In the genomic region with DNA sequence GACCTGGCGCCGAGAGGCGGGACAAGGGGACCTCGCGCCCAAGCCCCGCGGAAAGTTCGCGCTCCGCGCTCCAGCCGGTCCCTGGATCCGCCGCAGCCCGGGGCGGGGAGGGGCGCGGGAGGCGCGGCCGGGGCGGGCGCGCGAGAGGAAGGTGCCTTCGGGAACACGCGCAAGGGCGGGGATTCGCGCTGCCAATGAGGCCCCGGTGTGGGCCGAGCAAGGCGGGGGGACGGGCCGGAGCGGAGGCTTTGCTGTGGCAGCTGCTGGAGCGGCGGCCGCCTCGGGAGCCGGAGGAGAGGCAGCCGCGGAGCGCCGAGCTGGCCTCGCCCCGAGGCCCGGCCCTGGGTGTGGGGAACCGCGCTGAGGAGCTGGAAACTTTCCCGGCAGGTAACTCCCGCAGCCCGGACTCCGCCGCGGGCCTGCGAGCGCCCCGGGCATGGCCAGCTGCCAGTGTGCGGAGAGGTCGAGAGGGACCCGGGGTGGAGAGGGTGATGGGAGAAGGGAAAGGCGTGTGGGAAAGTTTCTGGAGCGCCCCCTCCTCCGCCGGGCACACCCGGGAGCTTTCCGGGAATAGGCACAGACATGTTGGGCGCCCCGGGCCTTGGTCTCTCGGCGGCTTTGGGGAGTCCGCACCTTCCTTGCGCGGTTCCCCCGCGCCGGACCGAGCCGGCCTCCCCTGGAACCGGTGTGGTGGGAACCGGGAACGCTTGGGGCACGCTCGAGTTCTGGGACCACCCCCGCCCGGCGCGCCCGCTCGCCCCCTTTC, we compare ENCODE assay signal across 8 cellular contexts. TPM values are rescaled to one million over a fixed set of nuclear protein-coding genes. Genes with fewer than 3 reads are reported as not detected.
A peak's percentile ranks its signal among the peaks of the same experiment; 100 is the strongest.
DNase-seq lines count a peak whose midpoint lies in the region; TF ChIP-seq lines count a peak whose summit lies in the region.

TSS of gene TANC1 (plus strand) at position 245 of the 766 bp plus-strand sequence. CDS start 97,271 bp downstream, outside the sequence.

- no peaks in the 10 kb centered on the region for H3K79me2 ChIP-seq in H9 (ENCODE audit: insufficient read depth, low read length)
- H3K79me2 ChIP-seq in Loucy (ENCODE audit: insufficient read depth, low read length), result no peaks in the 10 kb centered on the region

- H2BK20ac ChIP-seq in H9 (ENCODE audit: low read depth, low read length, poor library complexity, severe bottlenecking), result no peak within 1 kb of the TSS

- peak within 1 kb of the TSS; percentile 77 for H3K4me3 ChIP-seq in Loucy (ENCODE audit: low read length, poor library complexity, severe bottlenecking)

- no peaks in the 10 kb centered on the region for H3K79me1 ChIP-seq in H9 (ENCODE audit: insufficient read depth, low read depth, low read length, poor library complexity, severe bottlenecking)

- H2AFZ ChIP-seq in H9 (ENCODE audit: low read length) (no peak within 1 kb of the TSS), Loucy (ENCODE audit: low read length) (peak within 1 kb of the TSS; percentile 95)

- peak within 1 kb of the TSS; percentile 99 for H3K4me2 ChIP-seq in H9 (ENCODE audit: insufficient read depth, insufficient read length, low read length)
- H3K4me2 ChIP-seq in Loucy (ENCODE audit: low read depth, low read length, poor library complexity, severe bottlenecking), result peak within 1 kb of the TSS; percentile 93

- no peak within 1 kb of the TSS for H3K27ac ChIP-seq in H9 (ENCODE audit: insufficient read length, low read depth, low read length)

- H3K36me3 ChIP-seq in Loucy (ENCODE audit: insufficient read depth, low read length), result no peaks in the 10 kb centered on the region

- H3K9ac ChIP-seq in H9 (ENCODE audit: extremely low read depth, insufficient read length, low read length) (peak within 1 kb of the TSS; percentile 34), Loucy (ENCODE audit: low read depth, low read length, poor library complexity, severe bottlenecking) (peak within 1 kb of the TSS; percentile 74)

- H3K4me1 ChIP-seq in H9 (ENCODE audit: insufficient read depth, low read length), result no peaks in the 10 kb centered on the region
- H3K4me1 ChIP-seq in Loucy (ENCODE audit: insufficient read depth, low read length, poor library complexity, severe bottlenecking), result peaks cover 13% of the 10 kb centered on the region

- H4K20me1 ChIP-seq in H9 (ENCODE audit: control insufficient read depth, insufficient read depth, insufficient read length) (no peaks in the 10 kb centered on the region), Loucy (ENCODE audit: insufficient read depth, low read length, poor library complexity, severe bottlenecking) (no peaks in the 10 kb centered on the region)

- no peak within 1 kb of the TSS for H4K8ac ChIP-seq in H9 (replicated peaks; ENCODE audit: insufficient read length, low read depth, low read length)

- no peak within 1 kb of the TSS for H4K5ac ChIP-seq in H9 (ENCODE audit: insufficient read length, low read depth, low read length)

- no peak within 1 kb of the TSS for H3K56ac ChIP-seq in H9 (ENCODE audit: insufficient read length, low read depth, low read length)

- no peak within 1 kb of the TSS for H2AK5ac ChIP-seq in H9 (ENCODE audit: insufficient read length, low read length)

- no peak within 1 kb of the TSS for H2BK5ac ChIP-seq in H9 (ENCODE audit: insufficient read length, low read length)

- DNase-seq in GM03348 (ENCODE audit: low spot score) (peak; percentile 97), H9 (peak; percentile 91), SIG-M5 (lab: John Stamatoyannopoulos, UW) (peak; percentile 35), glutamatergic neuron (peak; percentile 93), occipital lobe (lab: John Stamatoyannopoulos, UW) (peak; percentile 82), type B pancreatic cell (ENCODE audit: extremely low spot score, unreplicated experiment) (peak; percentile 97)
- DNase-seq in activated naive CD8-positive, alpha-beta T cell treated with anti-CD3 and anti-CD28 coated beads, Interleukin-2, amount 50 U/mL, for 16 hours (ENCODE audit: low read depth, low spot score), result peak; percentile 16

- TF ChIP-seq CTCF in H9 (conservative IDR thresholded peaks at IDR 0.05) (no peak), Loucy (conservative IDR thresholded peaks at IDR 0.05; ENCODE audit: low read length) (no peak), glutamatergic neuron (IDR thresholded peaks at IDR 0.05; ENCODE audit: partially characterized antibody, unreplicated experiment) (no peak), type B pancreatic cell (conservative IDR thresholded peaks at IDR 0.05) (no peak)

- H3K9me3 ChIP-seq in H9 (ENCODE audit: control insufficient read depth, low read depth, low read length) (no peaks in the 10 kb centered on the region), Loucy (ENCODE audit: insufficient read depth, low read depth, low read length) (no peaks in the 10 kb centered on the region)

- H3K9me3 Mint-ChIP-seq in H9 (no peaks in the 10 kb centered on the region), glutamatergic neuron (ENCODE audit: unreplicated experiment) (peaks cover 10% of the 10 kb centered on the region), type B pancreatic cell (no peaks in the 10 kb centered on the region)

- H3K4ac ChIP-seq in H9 (ENCODE audit: low read depth, low read length), result no peak within 1 kb of the TSS

- no peak within 1 kb of the TSS for H3K23ac ChIP-seq in H9 (ENCODE audit: insufficient read length, low read depth, low read length)

- peak within 1 kb of the TSS; percentile 79 to 93 for H3K4me3 Mint-ChIP-seq in H9
- H3K4me3 Mint-ChIP-seq in glutamatergic neuron (ENCODE audit: unreplicated experiment), result peak within 1 kb of the TSS; percentile 96
- peak within 1 kb of the TSS; percentile 96 for H3K4me3 Mint-ChIP-seq in type B pancreatic cell

- H3K14ac ChIP-seq in H9 (ENCODE audit: insufficient read depth, low read length), result no peak within 1 kb of the TSS

- H3K36me3 Mint-ChIP-seq in H9 (ENCODE audit: insufficient read depth in 1 of 3, low read depth in 3 of 3) (no peaks in the 10 kb centered on the region; a peak in 1 of 7 replicates), glutamatergic neuron (ENCODE audit: unreplicated experiment) (no peaks in the 10 kb centered on the region), type B pancreatic cell (peaks cover 7% of the 10 kb centered on the region)

- H3K9me2 ChIP-seq in Loucy (replicated peaks; ENCODE audit: low read depth, low read length), result no peaks in the 10 kb centered on the region

- no peak within 1 kb of the TSS for H2BK12ac ChIP-seq in H9 (ENCODE audit: insufficient read length, low read depth, low read length)

- H3K18ac ChIP-seq in H9 (ENCODE audit: insufficient read length, low read depth, low read length), result no peak within 1 kb of the TSS

- H3T11ph ChIP-seq in H9 (ENCODE audit: low read length), result no peak within 1 kb of the TSS

- H3K27me3 ChIP-seq in H9 (ENCODE audit: insufficient read depth, low read length) (peaks cover 17% of the 10 kb centered on the region; the same call in 1 of the 2 replicates), Loucy (ENCODE audit: insufficient read depth, low read length, poor library complexity, severe bottlenecking) (peaks cover 19% of the 10 kb centered on the region)

- H3K23me2 ChIP-seq in H9 (ENCODE audit: insufficient read length, low read depth, low read length, poor library complexity, severe bottlenecking), result peaks cover 19% of the 10 kb centered on the region

- H3K4me1 Mint-ChIP-seq in H9 (peaks cover 22 to 26% of the 10 kb centered on the region in 2 experiments), glutamatergic neuron (ENCODE audit: low read depth, unreplicated experiment) (peaks cover 44% of the 10 kb centered on the region), type B pancreatic cell (ENCODE audit: unreplicated experiment) (peaks cover 60% of the 10 kb centered on the region)

- no peak within 1 kb of the TSS for H4K91ac ChIP-seq in H9 (ENCODE audit: insufficient read length, low read depth, low read length)

- no peak within 1 kb of the TSS for H2BK120ac ChIP-seq in H9 (ENCODE audit: low read depth, low read length, poor library complexity, severe bottlenecking)

- no peak within 1 kb of the TSS for H2BK15ac ChIP-seq in H9 (ENCODE audit: low read depth, low read length)

- H3F3A ChIP-seq in Loucy (ENCODE audit: low read depth), result peaks cover 11% of the 10 kb centered on the region

- H3K27ac Mint-ChIP-seq in H9 (peak within 1 kb of the TSS in 1 of 3 experiments; percentile 48; a peak in 1 of 7 replicates), glutamatergic neuron (ENCODE audit: unreplicated experiment) (peak within 1 kb of the TSS; percentile 89), type B pancreatic cell (peak within 1 kb of the TSS; percentile 94)

- WGBS in H9 (ENCODE audit: extremely low coverage, insufficient read length, low lambda C conversion rate), result no CpG with 5 or more reads among the region's 92 CpGs

- H3K27me3 Mint-ChIP-seq in H9 (ENCODE audit: low read depth) (peaks cover 86% of the 10 kb centered on the region), glutamatergic neuron (ENCODE audit: unreplicated experiment) (peaks cover 12% of the 10 kb centered on the region), type B pancreatic cell (peaks cover 2% of the 10 kb centered on the region)

RNA-seq across cellular contexts. Expression of gene TANC1, which starts in this region (rescaled TPM):
- total RNA-seq in H9 (2021) (2.5 TPM in 2 replicates), glutamatergic neuron (ENCODE audit: unreplicated experiment) (14.9 TPM), occipital lobe (8.9 TPM), type B pancreatic cell (ENCODE audit: low replicate concordance) (56.9 and 138 TPM in 2 replicates)

Comparison
In these comparisons a context has a peak if more than half of its experiments do, and no peak if none do; other contexts are left out.
1. DNase-seq: peak in every context shown above with its lines; median percentile 97 in GM03348; 97 in type B pancreatic cell; 93 in glutamatergic neuron; 91 in H9; 82 in occipital lobe; 35 in SIG-M5; 16 in activated naive CD8-positive, alpha-beta T cell treated with anti-CD3 and anti-CD28 coated beads, Interleukin-2, amount 50 U/mL, for 16 hours.